8 cellular contexts compared by ENCODE assay signal in genomic region chr10:70169661-70170364, GRCh38. TPM values are rescaled to one million over a fixed set of nuclear protein-coding genes. Genes with fewer than 3 reads are reported as not detected.
DNase-seq lines count a peak whose midpoint lies in the region; ATAC-seq and TF ChIP-seq lines count a peak whose summit lies in the region.

No MANE protein-coding gene starts in this region.

- CTCF ChIA-PET in A673 (lab: Charles Lee), result interaction anchor here (0.7 to 1.3 kb wide), 2 partner anchors 23 to 1527 kb away, joined by 7 to 14 read pairs; partner anchors contain the start of gene TYSND1
- CTCF ChIA-PET in mammary epithelial cell (lab: Charles Lee; ENCODE audit: low non-redundant PET), result no interaction called here

- H3K4me3 ChIP-seq in A673 (ENCODE audit: low read depth, low read length, poor library complexity, severe bottlenecking), result peak overlapping the region; percentile 94
- H3K4me3 ChIP-seq in mammary epithelial cell (replicated peaks in 1 of 3; ENCODE audit: insufficient read depth in 1 of 3, low read depth in 2 of 3, low read length in 3 of 3), result peak overlapping the region; percentile 56 to 93 (median 84)
- peak overlapping the region; percentile 70 to 88 (median 81) for H3K4me3 ChIP-seq in right lobe of liver
- H3K4me3 ChIP-seq in thoracic aorta, result peak overlapping the region; percentile 89

- under 1% methylated on average over 12 of the region's 39 CpGs for WGBS in mammary epithelial cell (ENCODE audit: low coverage, missing lambda C conversion rate)
- WGBS in right lobe of liver (ENCODE audit: insufficient coverage, low coverage, low lambda C conversion rate, missing lambda C conversion rate), result under 1% methylated on average over 25 of the region's 39 CpGs

- ATAC-seq in GM19452 (IDR thresholded peaks at IDR 0.05; ENCODE audit: unreplicated experiment), result peak; percentile 5
- ATAC-seq in right lobe of liver, result peak; percentile 26 to 53 (median 47)
- peak; percentile 40 for ATAC-seq in thoracic aorta (ENCODE audit: insufficient number of reproducible peaks, low FRiP score, low read depth)

- no TSS peak for BruUV-seq in A673 (replicated peaks; lab: Mats Ljungman, UMichigan)
- no TSS peak for BruUV-seq in mammary epithelial cell (replicated peaks; lab: Mats Ljungman, UMichigan)

- peaks cover 13% of the 10 kb centered on the region for H3K4me1 ChIP-seq in A673 (ENCODE audit: insufficient read depth, low read length, poor library complexity, severe bottlenecking)
- peaks cover 9% of the 10 kb centered on the region for H3K4me1 ChIP-seq in mammary epithelial cell (ENCODE audit: insufficient read depth, low read length)
- peaks cover 0 to 11% (median 0%) of the 10 kb centered on the region in 4 donors for H3K4me1 ChIP-seq in right lobe of liver
- peaks cover 32 to 41% of the 10 kb centered on the region in 2 donors for H3K4me1 ChIP-seq in thoracic aorta (ENCODE audit: control insufficient read depth in 1 of 2, low read depth in 2 of 2)

- H3K27me3 ChIP-seq in A673 (replicated peaks; ENCODE audit: insufficient read depth, low read depth, low read length, poor library complexity) (no peaks in the 10 kb centered on the region), mammary epithelial cell (ENCODE audit: insufficient read depth, low read length) (no peaks in the 10 kb centered on the region), right lobe of liver (no peaks in the 10 kb centered on the region), thoracic aorta (replicated peaks; ENCODE audit: insufficient read depth) (no peaks in the 10 kb centered on the region)

- in situ Hi-C loops in mammary epithelial cell (cut with MboI; ENCODE audit: low sequenced_read_pairs in 2 of 2), result no loop called here

- no peak for TF ChIP-seq POLR2A in right lobe of liver (IDR thresholded peaks at IDR 0.05)

- DNase-seq in A673 (ENCODE audit: low spot score), result peak; percentile 20
- peak; percentile 11 for DNase-seq in LoVo (ENCODE audit: low spot score)
- DNase-seq in mammary epithelial cell, result no peak
- no peak for DNase-seq in right lobe of liver
- DNase-seq in thoracic aorta (ENCODE audit: low spot score), result no peak
- DNase-seq in AG08396 (ENCODE audit: low spot score), result no peak
- no peak for DNase-seq in ureter (ENCODE audit: low spot score)

- H3K9me3 ChIP-seq in A673 (ENCODE audit: low read depth, low read length, poor library complexity, severe bottlenecking), result no peaks in the 10 kb centered on the region
- peaks cover 2% of the 10 kb centered on the region for H3K9me3 ChIP-seq in mammary epithelial cell (replicated peaks; ENCODE audit: insufficient read depth, low read length)
- no peaks in the 10 kb centered on the region for H3K9me3 ChIP-seq in right lobe of liver
- H3K9me3 ChIP-seq in thoracic aorta, result no peaks in the 10 kb centered on the region

- intact Hi-C loops in A673 (cut with micrococcal nuclease; ENCODE audit: unreplicated experiment) (no loop called here), mammary epithelial cell (cut with micrococcal nuclease) (no loop called here), right lobe of liver (cut with DNase I) (no loop called here)

- H3K27ac ChIP-seq in A673 (ENCODE audit: low read depth, low read length, poor library complexity, severe bottlenecking) (peak overlapping the region; percentile 93), mammary epithelial cell (ENCODE audit: insufficient read depth, low read depth, low read length) (peak overlapping the region; percentile 96), right lobe of liver (peak overlapping the region; percentile 80 to 92 (median 86)), thoracic aorta (peak overlapping the region; percentile 88 to 90)

- peaks cover 55% of the 10 kb centered on the region for H3K79me2 ChIP-seq in mammary epithelial cell (ENCODE audit: insufficient read depth, low read length)

- dilution Hi-C loops in mammary epithelial cell (cut with HindIII; ENCODE audit: low sequenced_read_pairs), result no loop called here

- no peaks in the 10 kb centered on the region for H4K20me1 ChIP-seq in mammary epithelial cell (ENCODE audit: insufficient read depth, low read length)

- POLR2A ChIA-PET in A673 (lab: Charles Lee; ENCODE audit: low non-redundant PET), result interaction anchor here (0.6 to 1.0 kb wide), 2 partner anchors 117 to 160 kb away, joined by 3 to 5 read pairs; partner anchors contain the start of gene MACROH2A2

- H3K4me2 ChIP-seq in mammary epithelial cell (ENCODE audit: insufficient read depth, low read depth, low read length), result peak overlapping the region; percentile 93

- TF ChIP-seq CTCF in A673 (conservative IDR thresholded peaks at IDR 0.05; ENCODE audit: low read depth, low read length), result no peak
- TF ChIP-seq CTCF in mammary epithelial cell (conservative IDR thresholded peaks at IDR 0.05 in 1 of 2, IDR thresholded peaks at IDR 0.05 in 1 of 2; ENCODE audit: extremely low read depth in 1 of 2, insufficient read depth in 1 of 2, low read depth in 1 of 2, low read length in 2 of 2), result no peak
- TF ChIP-seq CTCF in right lobe of liver (IDR thresholded peaks at IDR 0.05), result no peak
- TF ChIP-seq CTCF in thoracic aorta (IDR thresholded peaks at IDR 0.05), result no peak

- H2AFZ ChIP-seq in mammary epithelial cell (ENCODE audit: low read depth, low read length), result peak overlapping the region; percentile 95

- H3K36me3 ChIP-seq in A673 (ENCODE audit: insufficient read depth, low read length, poor library complexity, severe bottlenecking), result peaks cover 15% of the 10 kb centered on the region
- H3K36me3 ChIP-seq in mammary epithelial cell (ENCODE audit: insufficient read depth, low read length), result peaks cover 4% of the 10 kb centered on the region
- H3K36me3 ChIP-seq in right lobe of liver, result peaks cover 0 to 9% (median 0%) of the 10 kb centered on the region in 4 donors
- no peaks in the 10 kb centered on the region for H3K36me3 ChIP-seq in thoracic aorta

- peak overlapping the region; percentile 95 for H3K9ac ChIP-seq in mammary epithelial cell (ENCODE audit: insufficient read depth, low read length)

RNA-seq across cellular contexts. Expression of gene SAR1A, which starts 0.5 kb away (rescaled TPM):
- total RNA-seq in A673 (2021) (200 and 215 TPM in 2 replicates), mammary epithelial cell (100 to 1,000 TPM; 116 to 133 TPM), right lobe of liver (10 to 100 TPM; 35.3 to 77.5 (median 61.0) TPM), thoracic aorta (10 to 100 TPM; 53.2 to 95.0 TPM), ureter (116 TPM)
- 31.7 TPM for polyA plus RNA-seq in mammary epithelial cell
- 414 TPM for polyA minus RNA-seq in mammary epithelial cell

RNA-seq across cellular contexts. Expression of gene TYSND1, which starts 23.3 kb away (rescaled TPM):
- total RNA-seq in A673 (2021) (36.5 and 46.3 TPM in 2 replicates), mammary epithelial cell (10 to 100 TPM; 21.7 to 30.3 TPM), right lobe of liver (10 to 100 TPM in 2 of 6 experiments, 1 to 10 TPM in 4; 5.3 to 11.1 (median 8.2) TPM), thoracic aorta (10 to 100 TPM; 11.4 to 12.2 TPM), ureter (22.2 TPM)
- 13.7 TPM for polyA plus RNA-seq in mammary epithelial cell
- 14.2 TPM for polyA minus RNA-seq in mammary epithelial cell

RNA-seq across cellular contexts. Expression of gene AIFM2, which starts 37.2 kb away (rescaled TPM):
- total RNA-seq in A673 (2021) (4.3 and 5.7 TPM in 2 replicates), mammary epithelial cell (1 to 10 TPM; 4.3 to 7.8 TPM), right lobe of liver (10 to 100 TPM; 11.4 to 23.3 (median 18.2) TPM), thoracic aorta (10 to 100 TPM; 17.1 to 17.9 TPM), ureter (12.4 TPM)
- 4.9 TPM for polyA plus RNA-seq in mammary epithelial cell
- 1.9 TPM for polyA minus RNA-seq in mammary epithelial cell

Comparison
In these comparisons a context has a peak if more than half of its experiments do, and no peak if none do; other contexts are left out.
1. DNase-seq: peak in A673 (single experiment) and LoVo (single experiment); none in mammary epithelial cell (single experiment), right lobe of liver (0 of 3), thoracic aorta (single experiment), AG08396 (single experiment) and ureter (single experiment).
2. Peak in every context shown above with its lines, with median percentiles within 50 percentile points of each other: H3K27ac ChIP-seq, H3K4me3 ChIP-seq and ATAC-seq.